ENCODE assay signal across 12 cellular contexts in genomic region chr20:32252189-32252588, GRCh38. TPM values are rescaled to one million over a fixed set of nuclear protein-coding genes. Genes with fewer than 3 reads are reported as not detected.
DNase-seq lines count a peak whose midpoint lies in the region; ATAC-seq lines count a peak whose summit lies in the region.
"Had no signal": no experiment of that assay in that cellular context is flagged by ENCODE, and none has a peak within 500 bp of the region (broad histone marks: within the 10 kb centered on the region; RNA-seq: fewer than 3 reads in every experiment).

No MANE protein-coding gene starts in this region.

- no peaks in the 10 kb centered on the region for H3K27me3 Mint-ChIP-seq in activated T-helper 2 cell treated with anti-CD3 and anti-CD28 coated beads, Interferon-gamma antibody, Interleukin-2, Interleukin-4, amounts not matched to agents 10 μg/mL and 5 μg/mL and 100 μg/mL, durations not matched to agents 14 hours and 24 hours and 36 hours (ENCODE audit: low read depth)
- H3K27me3 Mint-ChIP-seq in stimulated activated naive CD8-positive, alpha-beta T cell treated with anti-CD3 and anti-CD28 coated beads, Interleukin-15, amount 100 ng/mL, for 72 hours: no peaks in the 10 kb centered on the region

- peak; percentile 82 for ATAC-seq in stimulated activated naive CD8-positive, alpha-beta T cell treated with anti-CD3 and anti-CD28 coated beads, Interleukin-15, amount 100 ng/mL, for 72 hours
- no peak for ATAC-seq in GM18502 (IDR thresholded peaks at IDR 0.05; ENCODE audit: poor library complexity, unreplicated experiment)
- ATAC-seq: gastrocnemius medialis, left colon had no signal

- H3K4me1 Mint-ChIP-seq in activated T-helper 2 cell treated with anti-CD3 and anti-CD28 coated beads, Interferon-gamma antibody, Interleukin-2, Interleukin-4, amounts not matched to agents 10 μg/mL and 5 μg/mL and 100 μg/mL, durations not matched to agents 14 hours and 24 hours and 36 hours (ENCODE audit: low read depth): peaks cover 55% of the 10 kb centered on the region
- peaks cover 74% of the 10 kb centered on the region for H3K4me1 Mint-ChIP-seq in stimulated activated naive CD8-positive, alpha-beta T cell treated with anti-CD3 and anti-CD28 coated beads, Interleukin-15, amount 100 ng/mL, for 72 hours

- H3K4me3 Mint-ChIP-seq in activated T-helper 2 cell treated with anti-CD3 and anti-CD28 coated beads, Interferon-gamma antibody, Interleukin-2, Interleukin-4, amounts not matched to agents 10 μg/mL and 5 μg/mL and 100 μg/mL, durations not matched to agents 14 hours and 24 hours and 36 hours (ENCODE audit: low read depth): peak overlapping the region; percentile 75
- H3K4me3 Mint-ChIP-seq in stimulated activated naive CD8-positive, alpha-beta T cell treated with anti-CD3 and anti-CD28 coated beads, Interleukin-15, amount 100 ng/mL, for 72 hours: peak overlapping the region; percentile 68 to 72

- H3K9me3 Mint-ChIP-seq in activated T-helper 2 cell treated with anti-CD3 and anti-CD28 coated beads, Interferon-gamma antibody, Interleukin-2, Interleukin-4, amounts not matched to agents 10 μg/mL and 5 μg/mL and 100 μg/mL, durations not matched to agents 14 hours and 24 hours and 36 hours: peaks cover 9% of the 10 kb centered on the region
- peaks cover 4 to 16% of the 10 kb centered on the region in 2 donors for H3K9me3 Mint-ChIP-seq in stimulated activated naive CD8-positive, alpha-beta T cell treated with anti-CD3 and anti-CD28 coated beads, Interleukin-15, amount 100 ng/mL, for 72 hours

- intact Hi-C loops in activated T-helper 2 cell treated with anti-CD3 and anti-CD28 coated beads, Interferon-gamma antibody, Interleukin-2, Interleukin-4, amounts not matched to agents 10 μg/mL and 5 μg/mL and 100 μg/mL, durations not matched to agents 14 hours and 24 hours and 36 hours (cut with micrococcal nuclease): loop anchor here (1.0 kb wide), 4 partner anchors 25 to 105 kb away; partner anchors contain the start of gene KIF3B

- peak; percentile 90 for DNase-seq in activated effector memory CD4-positive, alpha-beta T cell treated with anti-CD3 and anti-CD28 coated beads, Interleukin-2, amount 50 U/mL, for 16 hours
- no peak for DNase-seq in activated effector memory CD4-positive, alpha-beta T cell treated with Interleukin-2 at 50 U/mL for 16 hours
- DNase-seq in activated T-helper 2 cell treated with anti-CD3 and anti-CD28 coated beads, Interferon-gamma antibody, Interleukin-2, Interleukin-4, amounts not matched to agents 10 μg/mL and 5 μg/mL and 100 μg/mL, durations not matched to agents 14 hours and 24 hours and 36 hours (ENCODE audit: low spot score): peak; percentile 28
- peak; percentile 88 to 89 for DNase-seq in stimulated activated CD4-positive, alpha-beta T cell treated with anti-CD3 and anti-CD28 coated beads, Interleukin-2, amount 100 ng/mL, for 24 hours
- DNase-seq in stimulated activated naive CD8-positive, alpha-beta T cell treated with anti-CD3 and anti-CD28 coated beads, Interleukin-15, amount 100 ng/mL, for 72 hours: peak; percentile 80 to 95
- DNase-seq in Ammon's horn (ENCODE audit: low spot score) (no peak), dedifferentiated amniotic fluid mesenchymal stem cell (ENCODE audit: extremely low spot score) (no peak)
- DNase-seq: activated gamma-delta T cell, gastrocnemius medialis, left colon, NCI-H526 had no signal

- H3K27ac Mint-ChIP-seq in activated T-helper 2 cell treated with anti-CD3 and anti-CD28 coated beads, Interferon-gamma antibody, Interleukin-2, Interleukin-4, amounts not matched to agents 10 μg/mL and 5 μg/mL and 100 μg/mL, durations not matched to agents 14 hours and 24 hours and 36 hours: peak overlapping the region; percentile 99
- peak overlapping the region; percentile 80 to 93 for H3K27ac Mint-ChIP-seq in stimulated activated naive CD8-positive, alpha-beta T cell treated with anti-CD3 and anti-CD28 coated beads, Interleukin-15, amount 100 ng/mL, for 72 hours

- peaks cover 4% of the 10 kb centered on the region for H3K36me3 Mint-ChIP-seq in activated T-helper 2 cell treated with anti-CD3 and anti-CD28 coated beads, Interferon-gamma antibody, Interleukin-2, Interleukin-4, amounts not matched to agents 10 μg/mL and 5 μg/mL and 100 μg/mL, durations not matched to agents 14 hours and 24 hours and 36 hours (ENCODE audit: low read depth)

RNA-seq across cellular contexts. Expression of gene KIF3B, which starts 25.3 kb away (rescaled TPM):
- total RNA-seq in activated T-helper 2 cell treated with anti-CD3 and anti-CD28 coated beads, Interferon-gamma antibody, Interleukin-2, Interleukin-4, amounts not matched to agents 10 μg/mL and 5 μg/mL and 100 μg/mL, durations not matched to agents 14 hours and 24 hours and 36 hours: 40.6 and 42.2 TPM in 2 replicates

RNA-seq across cellular contexts. Expression of gene POFUT1, which starts 44.5 kb away (rescaled TPM):
- total RNA-seq in activated T-helper 2 cell treated with anti-CD3 and anti-CD28 coated beads, Interferon-gamma antibody, Interleukin-2, Interleukin-4, amounts not matched to agents 10 μg/mL and 5 μg/mL and 100 μg/mL, durations not matched to agents 14 hours and 24 hours and 36 hours: 67.4 and 68.8 TPM in 2 replicates

RNA-seq across cellular contexts. Expression of gene PLAGL2, which starts 44.6 kb away (rescaled TPM):
- 125 and 126 TPM in 2 replicates for total RNA-seq in activated T-helper 2 cell treated with anti-CD3 and anti-CD28 coated beads, Interferon-gamma antibody, Interleukin-2, Interleukin-4, amounts not matched to agents 10 μg/mL and 5 μg/mL and 100 μg/mL, durations not matched to agents 14 hours and 24 hours and 36 hours

Comparison
In these comparisons a context has a peak if more than half of its experiments do, and no peak if none do; other contexts are left out.
1. DNase-seq: peak in activated effector memory CD4-positive, alpha-beta T cell treated with anti-CD3 and anti-CD28 coated beads, Interleukin-2, amount 50 U/mL, for 16 hours (single experiment), activated T-helper 2 cell treated with anti-CD3 and anti-CD28 coated beads, Interferon-gamma antibody, Interleukin-2, Interleukin-4, amounts not matched to agents 10 μg/mL and 5 μg/mL and 100 μg/mL, durations not matched to agents 14 hours and 24 hours and 36 hours (single experiment), stimulated activated CD4-positive, alpha-beta T cell treated with anti-CD3 and anti-CD28 coated beads, Interleukin-2, amount 100 ng/mL, for 24 hours (2 of 2) and stimulated activated naive CD8-positive, alpha-beta T cell treated with anti-CD3 and anti-CD28 coated beads, Interleukin-15, amount 100 ng/mL, for 72 hours (2 of 2); none in activated effector memory CD4-positive, alpha-beta T cell treated with Interleukin-2 at 50 U/mL for 16 hours (single experiment), Ammon's horn (single experiment) and dedifferentiated amniotic fluid mesenchymal stem cell (single experiment).